Comparison of ENCODE assay signal across 12 cellular contexts in genomic region chr12:49126852-49127763, GRCh38. TPM values are rescaled to one million over a fixed set of nuclear protein-coding genes. Genes with fewer than 3 reads are reported as not detected.
DNase-seq lines count a peak whose midpoint lies in the region; ATAC-seq, FAIRE-seq and TF ChIP-seq lines count a peak whose summit lies in the region.
"Had no signal": no experiment of that assay in that cellular context is flagged by ENCODE, and none has a peak within 500 bp of the region (broad histone marks: within the 10 kb centered on the region; RNA-seq: fewer than 3 reads in every experiment).

No MANE protein-coding gene starts in this region.

- intact Hi-C loops in CD14-positive monocyte (cut with micrococcal nuclease) (no loop called here), vagina (cut with DNase I) (loop anchor here (10.0 kb wide), 1 partner anchor 62 kb away; the partner anchor contains the start of genes KMT2D and RHEBL1)

- TF ChIP-seq POLR2A in GM18505 (IDR thresholded peaks at IDR 0.05; ENCODE audit: borderline replicate concordance, extremely low read depth, insufficient read depth, insufficient read length) (peak; percentile 45), vagina (IDR thresholded peaks at IDR 0.05) (no peak)

- H3K4me1 ChIP-seq in effector memory CD4-positive, alpha-beta T cell (ENCODE audit: control insufficient read depth, insufficient read depth, low read length, poor library complexity, severe bottlenecking) = peaks cover 20% of the 10 kb centered on the region
- H3K4me1 ChIP-seq in foreskin keratinocyte = peaks cover 12% of the 10 kb centered on the region
- H3K4me1 ChIP-seq in vagina = peaks cover 19% of the 10 kb centered on the region

- H3K9me3 Mint-ChIP-seq in CD14-positive monocyte = peaks cover 0 to 8% (median 0%) of the 10 kb centered on the region in 7 donors

- H3K36me3 ChIP-seq in effector memory CD4-positive, alpha-beta T cell (ENCODE audit: control insufficient read depth, insufficient read depth, low read length) = peaks cover 25% of the 10 kb centered on the region
- peaks cover 0 to 23% of the 10 kb centered on the region in 2 donors for H3K36me3 ChIP-seq in vagina

- DNase-seq in CD14-positive monocyte (ENCODE audit: low spot score) (no peak), RCC 7860 (ENCODE audit: low spot score) (peak; percentile 29), foreskin keratinocyte (no peak), vagina (ENCODE audit: extremely low spot score in 2 of 2) (no peak)
- DNase-seq in effector memory CD4-positive, alpha-beta T cell = no peak
- DNase-seq: NCI-H146, psoas muscle had no signal

- peak overlapping the region in 6 of 7 donors; percentile 20 to 79 (median 49) for H3K27ac Mint-ChIP-seq in CD14-positive monocyte

- peak overlapping the region; percentile 25 for H3K27ac ChIP-seq in effector memory CD4-positive, alpha-beta T cell (ENCODE audit: insufficient read depth, low read length, poor library complexity, severe bottlenecking)
- H3K27ac ChIP-seq in foreskin keratinocyte = no peak overlapping the region
- H3K27ac ChIP-seq in vagina = no peak overlapping the region
- H3K27ac ChIP-seq: psoas muscle had no signal

- no peak for ATAC-seq in GM18505 (IDR thresholded peaks at IDR 0.05; ENCODE audit: unreplicated experiment)
- no peak for ATAC-seq in foreskin keratinocyte
- no peak for ATAC-seq in HG02642 (IDR thresholded peaks at IDR 0.05; ENCODE audit: poor library complexity, unreplicated experiment)
- ATAC-seq in GM19351 (IDR thresholded peaks at IDR 0.05; ENCODE audit: unreplicated experiment) = no peak
- ATAC-seq: psoas muscle had no signal

- H3K4me3 ChIP-seq in effector memory CD4-positive, alpha-beta T cell (ENCODE audit: insufficient read depth, low read depth, low read length, poor library complexity, severe bottlenecking) = no peak overlapping the region
- H3K4me3 ChIP-seq in vagina = no peak overlapping the region
- H3K4me3 ChIP-seq: psoas muscle had no signal

- peaks cover 0 to 2% (median 0%) of the 10 kb centered on the region in 3 donors for H3K27me3 Mint-ChIP-seq in CD14-positive monocyte (ENCODE audit: low read depth in 3 of 3)

- peaks cover 31 to 35% of the 10 kb centered on the region in 2 donors for H3K36me3 Mint-ChIP-seq in CD14-positive monocyte

- TF ChIP-seq CTCF in CD14-positive monocyte (IDR thresholded peaks at IDR 0.05) (no peak), foreskin keratinocyte (conservative IDR thresholded peaks at IDR 0.05) (no peak), vagina (IDR thresholded peaks at IDR 0.05) (no peak)

- no peak overlapping the region for H3K4me3 Mint-ChIP-seq in CD14-positive monocyte

- FAIRE-seq in RCC 7860 (lab: Jason Lieb, UNC) = no peak
- FAIRE-seq: endometrium, G401.6 had no signal

- H3K27me3 ChIP-seq in effector memory CD4-positive, alpha-beta T cell (replicated peaks; ENCODE audit: control insufficient read depth, insufficient read depth, low read length, poor library complexity, severe bottlenecking) = no peaks in the 10 kb centered on the region
- H3K27me3 ChIP-seq in foreskin keratinocyte (no peaks in the 10 kb centered on the region), vagina (no peaks in the 10 kb centered on the region)

- no peaks in the 10 kb centered on the region for H3K9me3 ChIP-seq in effector memory CD4-positive, alpha-beta T cell (ENCODE audit: control insufficient read depth, low read length)
- no peaks in the 10 kb centered on the region for H3K9me3 ChIP-seq in vagina
- H3K9me3 ChIP-seq: psoas muscle had no signal

- H3K4me1 Mint-ChIP-seq in CD14-positive monocyte = peaks cover 21% of the 10 kb centered on the region

RNA-seq across cellular contexts. Expression of gene TUBA1B, which starts 4.1 kb away (rescaled TPM):
- polyA plus RNA-seq in CD14-positive monocyte (100 to 1,000 TPM; 481 to 538 TPM), foreskin keratinocyte (2,659 and 3,346 TPM in 2 replicates)
- total RNA-seq in foreskin keratinocyte (2,512 and 3,077 TPM in 2 replicates), vagina (638 TPM)

RNA-seq across cellular contexts. Expression of gene LMBR1L, which starts 16.5 kb away (rescaled TPM):
- polyA plus RNA-seq in CD14-positive monocyte (10 to 100 TPM; 22.0 to 25.9 TPM), foreskin keratinocyte (19.4 and 22.4 TPM in 2 replicates)
- total RNA-seq in foreskin keratinocyte (19.5 and 25.1 TPM in 2 replicates), vagina (53.3 TPM)

RNA-seq across cellular contexts. Expression of gene DHH, which starts 32.5 kb away (rescaled TPM):
- polyA plus RNA-seq in CD14-positive monocyte = not detected
- total RNA-seq in foreskin keratinocyte = not detected in 2 replicates
- polyA plus RNA-seq in foreskin keratinocyte = not detected in 2 replicates
- total RNA-seq in vagina = 1.5 TPM

RNA-seq across cellular contexts. Expression of gene RHEBL1, which starts 57.3 kb away (rescaled TPM):
- under 1 TPM; 0.17 to 0.50 TPM for polyA plus RNA-seq in CD14-positive monocyte
- total RNA-seq in foreskin keratinocyte = 4.8 and 5.9 TPM in 2 replicates
- 6.3 and 7.9 TPM in 2 replicates for polyA plus RNA-seq in foreskin keratinocyte
- total RNA-seq in vagina = 1.7 TPM
